ENCODE assay signal across 1 cellular context in the genomic region with DNA sequence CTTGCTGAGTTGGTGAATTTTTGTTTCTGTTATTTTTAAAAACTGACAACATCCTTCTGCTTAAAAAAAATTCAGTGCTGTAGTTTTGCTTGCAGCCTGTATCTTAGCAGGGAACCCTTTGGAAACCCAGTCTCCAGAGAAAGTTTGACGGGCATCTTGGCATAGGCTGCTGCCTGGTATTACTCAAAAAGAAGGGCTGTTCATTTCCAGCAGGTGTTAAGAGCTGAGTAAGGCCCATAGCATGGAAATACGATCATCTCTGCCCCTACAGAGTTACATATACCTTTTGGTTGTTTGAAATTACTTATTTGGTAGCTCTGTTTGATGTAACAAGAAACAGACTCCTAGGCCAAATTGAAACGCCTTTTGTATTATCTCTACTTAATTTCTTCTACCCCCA.
TF ChIP-seq lines count a peak whose summit lies in the region.

No MANE protein-coding gene starts in this region.

TF ChIP-seq in IMR-90, 13 proteins besides CTCF, POLR2A, EP300 and RAD21 (continued from another document):
- TF ChIP-seq, protein P1, sequence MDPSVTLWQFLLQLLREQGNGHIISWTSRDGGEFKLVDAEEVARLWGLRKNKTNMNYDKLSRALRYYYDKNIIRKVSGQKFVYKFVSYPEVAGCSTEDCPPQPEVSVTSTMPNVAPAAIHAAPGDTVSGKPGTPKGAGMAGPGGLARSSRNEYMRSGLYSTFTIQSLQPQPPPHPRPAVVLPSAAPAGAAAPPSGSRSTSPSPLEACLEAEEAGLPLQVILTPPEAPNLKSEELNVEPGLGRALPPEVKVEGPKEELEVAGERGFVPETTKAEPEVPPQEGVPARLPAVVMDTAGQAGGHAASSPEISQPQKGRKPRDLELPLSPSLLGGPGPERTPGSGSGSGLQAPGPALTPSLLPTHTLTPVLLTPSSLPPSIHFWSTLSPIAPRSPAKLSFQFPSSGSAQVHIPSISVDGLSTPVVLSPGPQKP (IDR thresholded peaks at IDR 0.05; ENCODE audit: borderline replicate concordance, low read depth, low read length), result no peak
TF ChIP-seq in IMR-90: peak in this region for 1.
